1 cellular context compared by ENCODE assay signal in the genomic region with DNA sequence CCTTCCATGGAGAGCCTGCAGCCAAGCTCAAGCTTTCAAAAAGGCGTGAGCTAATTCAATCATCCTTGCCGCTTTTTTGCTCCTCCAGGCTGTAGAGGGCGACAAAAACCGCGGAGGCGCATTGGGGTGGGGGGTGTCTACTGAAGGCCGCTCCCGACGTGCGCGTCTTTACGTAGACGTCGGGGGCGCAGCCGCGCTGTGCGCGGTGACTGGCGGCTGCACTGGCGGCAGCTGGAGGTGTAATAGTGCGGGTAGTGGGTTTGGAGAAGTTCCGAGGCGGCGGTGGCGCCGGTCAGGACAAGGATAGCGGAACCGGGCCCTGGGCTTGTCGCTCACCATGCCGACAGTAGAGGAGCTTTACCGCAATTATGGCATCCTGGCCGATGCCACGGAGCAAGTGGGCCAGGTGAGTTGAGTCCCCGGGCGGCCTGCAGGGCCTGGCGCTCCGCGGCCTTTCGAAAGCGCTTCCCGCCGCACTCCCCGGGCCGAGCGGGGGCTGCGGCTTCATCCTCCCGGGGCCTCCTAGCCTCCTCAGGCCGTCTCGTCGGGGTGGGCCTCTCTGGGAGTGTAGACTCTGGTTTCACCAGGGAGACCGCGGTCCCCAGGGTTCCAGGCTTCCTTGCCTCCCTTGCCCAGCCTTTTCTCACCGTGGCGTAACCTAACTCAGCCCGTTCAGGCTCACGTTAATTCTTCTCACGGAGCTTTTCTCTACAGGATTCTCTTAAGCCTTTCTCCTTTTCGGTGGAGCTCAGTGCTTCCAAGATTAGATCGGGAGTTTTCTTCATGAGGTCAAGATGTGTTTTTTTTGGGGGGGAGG.
TF ChIP-seq lines count a peak whose summit lies in the region.

A gene (plus strand): TSS at position 206 of the 817 bp plus-strand sequence. CDS start 132 bp downstream, at position 338.

TF ChIP-seq in HepG2, 621 proteins besides CTCF, POLR2A, EP300 and RAD21 (continued from another document and continues in another):
- TF ChIP-seq MIER2 (CRISPR knock-in tag; IDR thresholded peaks at IDR 0.05), result 0 out of 2 replicates have a peak, but pooled peaks have one; percentile 46
- TF ChIP-seq, protein P1, sequence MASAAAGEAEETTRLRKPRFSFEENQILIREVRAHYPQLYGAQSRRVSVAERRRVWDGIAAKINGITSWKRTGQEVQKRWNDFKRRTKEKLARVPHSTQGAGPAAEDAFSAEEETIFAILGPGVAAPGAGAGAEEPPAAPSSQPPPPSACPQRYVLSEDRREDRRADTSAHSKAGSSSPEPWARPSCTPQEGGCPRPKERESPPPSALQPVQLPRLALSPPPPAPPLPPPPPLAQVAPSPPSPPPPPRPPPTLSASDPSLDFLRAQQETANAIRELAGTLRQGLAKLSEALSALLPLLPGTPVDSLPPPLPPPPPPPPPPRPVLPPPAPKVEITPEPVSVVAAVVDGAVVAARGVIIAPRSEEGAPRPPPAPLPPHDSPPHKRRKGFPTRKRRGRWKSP (CRISPR knock-in tag; IDR thresholded peaks at IDR 0.05), result peak; percentile 83
- TF ChIP-seq SYNCRIP (IDR thresholded peaks at IDR 0.05; ENCODE audit: insufficient read depth, low read depth, low read length), result no peak
- peak; percentile 65 for TF ChIP-seq ZNF598 (CRISPR knock-in tag; IDR thresholded peaks at IDR 0.05; ENCODE audit: borderline replicate concordance)
- no peak for TF ChIP-seq HMG20A (CRISPR knock-in tag; IDR thresholded peaks at IDR 0.05; ENCODE audit: borderline replicate concordance)
- TF ChIP-seq HES4 (CRISPR knock-in tag; IDR thresholded peaks at IDR 0.05; ENCODE audit: borderline replicate concordance), result no peak; the same call in 1 of the 2 replicates
- no peak for TF ChIP-seq ATRX (CRISPR knock-in tag; IDR thresholded peaks at IDR 0.05; ENCODE audit: borderline replicate concordance)
- TF ChIP-seq ZNF780A (CRISPR knock-in tag; IDR thresholded peaks at IDR 0.05), result no peak
- TF ChIP-seq RORA (CRISPR knock-in tag; IDR thresholded peaks at IDR 0.05), result no peak
- no peak for TF ChIP-seq RCOR2 (CRISPR knock-in tag; IDR thresholded peaks at IDR 0.05)
- TF ChIP-seq, protein P2, sequence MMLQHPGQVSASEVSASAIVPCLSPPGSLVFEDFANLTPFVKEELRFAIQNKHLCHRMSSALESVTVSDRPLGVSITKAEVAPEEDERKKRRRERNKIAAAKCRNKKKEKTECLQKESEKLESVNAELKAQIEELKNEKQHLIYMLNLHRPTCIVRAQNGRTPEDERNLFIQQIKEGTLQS (CRISPR knock-in tag; IDR thresholded peaks at IDR 0.05), result 0 out of 2 replicates have a peak, but pooled peaks have one; percentile 51
- TF ChIP-seq, protein P3, sequence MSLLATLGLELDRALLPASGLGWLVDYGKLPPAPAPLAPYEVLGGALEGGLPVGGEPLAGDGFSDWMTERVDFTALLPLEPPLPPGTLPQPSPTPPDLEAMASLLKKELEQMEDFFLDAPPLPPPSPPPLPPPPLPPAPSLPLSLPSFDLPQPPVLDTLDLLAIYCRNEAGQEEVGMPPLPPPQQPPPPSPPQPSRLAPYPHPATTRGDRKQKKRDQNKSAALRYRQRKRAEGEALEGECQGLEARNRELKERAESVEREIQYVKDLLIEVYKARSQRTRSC (CRISPR knock-in tag; IDR thresholded peaks at IDR 0.05; ENCODE audit: low read depth), result no peak; the same call in 1 of the 2 replicates
- TF ChIP-seq MAZ (IDR thresholded peaks at IDR 0.05; ENCODE audit: borderline replicate concordance, low read depth, low read length), result peak; percentile 79; the same call in 1 of the 2 replicates
- TF ChIP-seq MAZ (CRISPR knock-in tag; IDR thresholded peaks at IDR 0.05; ENCODE audit: low read depth), result peak; percentile 65; the same call in 1 of the 2 replicates
- TF ChIP-seq ZNF225 (CRISPR knock-in tag; IDR thresholded peaks at IDR 0.05), result 0 out of 2 replicates have a peak, but pooled peaks have one; percentile 51
- TF ChIP-seq MEF2D (CRISPR knock-in tag; IDR thresholded peaks at IDR 0.05), result peak; percentile 60; the same call in 1 of the 2 replicates
- no peak for TF ChIP-seq CCAR2 (optimal IDR thresholded peaks at IDR 0.05; ENCODE audit: low read depth, low read length)
- no peak for TF ChIP-seq ZNF484 (CRISPR knock-in tag; IDR thresholded peaks at IDR 0.05; ENCODE audit: borderline replicate concordance, low read depth)
- TF ChIP-seq, protein P4, sequence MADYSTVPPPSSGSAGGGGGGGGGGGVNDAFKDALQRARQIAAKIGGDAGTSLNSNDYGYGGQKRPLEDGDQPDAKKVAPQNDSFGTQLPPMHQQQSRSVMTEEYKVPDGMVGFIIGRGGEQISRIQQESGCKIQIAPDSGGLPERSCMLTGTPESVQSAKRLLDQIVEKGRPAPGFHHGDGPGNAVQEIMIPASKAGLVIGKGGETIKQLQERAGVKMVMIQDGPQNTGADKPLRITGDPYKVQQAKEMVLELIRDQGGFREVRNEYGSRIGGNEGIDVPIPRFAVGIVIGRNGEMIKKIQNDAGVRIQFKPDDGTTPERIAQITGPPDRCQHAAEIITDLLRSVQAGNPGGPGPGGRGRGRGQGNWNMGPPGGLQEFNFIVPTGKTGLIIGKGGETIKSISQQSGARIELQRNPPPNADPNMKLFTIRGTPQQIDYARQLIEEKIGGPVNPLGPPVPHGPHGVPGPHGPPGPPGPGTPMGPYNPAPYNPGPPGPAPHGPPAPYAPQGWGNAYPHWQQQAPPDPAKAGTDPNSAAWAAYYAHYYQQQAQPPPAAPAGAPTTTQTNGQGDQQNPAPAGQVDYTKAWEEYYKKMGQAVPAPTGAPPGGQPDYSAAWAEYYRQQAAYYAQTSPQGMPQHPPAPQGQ (CRISPR knock-in tag; IDR thresholded peaks at IDR 0.05; ENCODE audit: borderline replicate concordance), result no peak
- TF ChIP-seq JUN (CRISPR knock-in tag; IDR thresholded peaks at IDR 0.05), result no peak
- TF ChIP-seq, protein P5, sequence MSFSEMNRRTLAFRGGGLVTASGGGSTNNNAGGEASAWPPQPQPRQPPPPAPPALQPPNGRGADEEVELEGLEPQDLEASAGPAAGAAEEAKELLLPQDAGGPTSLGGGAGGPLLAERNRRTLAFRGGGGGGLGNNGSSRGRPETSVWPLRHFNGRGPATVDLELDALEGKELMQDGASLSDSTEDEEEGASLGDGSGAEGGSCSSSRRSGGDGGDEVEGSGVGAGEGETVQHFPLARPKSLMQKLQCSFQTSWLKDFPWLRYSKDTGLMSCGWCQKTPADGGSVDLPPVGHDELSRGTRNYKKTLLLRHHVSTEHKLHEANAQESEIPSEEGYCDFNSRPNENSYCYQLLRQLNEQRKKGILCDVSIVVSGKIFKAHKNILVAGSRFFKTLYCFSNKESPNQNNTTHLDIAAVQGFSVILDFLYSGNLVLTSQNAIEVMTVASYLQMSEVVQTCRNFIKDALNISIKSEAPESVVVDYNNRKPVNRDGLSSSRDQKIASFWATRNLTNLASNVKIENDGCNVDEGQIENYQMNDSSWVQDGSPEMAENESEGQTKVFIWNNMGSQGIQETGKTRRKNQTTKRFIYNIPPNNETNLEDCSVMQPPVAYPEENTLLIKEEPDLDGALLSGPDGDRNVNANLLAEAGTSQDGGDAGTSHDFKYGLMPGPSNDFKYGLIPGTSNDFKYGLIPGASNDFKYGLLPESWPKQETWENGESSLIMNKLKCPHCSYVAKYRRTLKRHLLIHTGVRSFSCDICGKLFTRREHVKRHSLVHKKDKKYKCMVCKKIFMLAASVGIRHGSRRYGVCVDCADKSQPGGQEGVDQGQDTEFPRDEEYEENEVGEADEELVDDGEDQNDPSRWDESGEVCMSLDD (CRISPR knock-in tag; IDR thresholded peaks at IDR 0.05; ENCODE audit: borderline replicate concordance), result peak; percentile 42; the same call in 1 of the 2 replicates
- no peak for TF ChIP-seq IRX3 (CRISPR knock-in tag; IDR thresholded peaks at IDR 0.05; ENCODE audit: borderline replicate concordance, low read depth)
- peak; percentile 76 for TF ChIP-seq TBX2 (CRISPR knock-in tag; IDR thresholded peaks at IDR 0.05; ENCODE audit: borderline replicate concordance)
- TF ChIP-seq NFE2 (CRISPR knock-in tag; IDR thresholded peaks at IDR 0.05), result no peak
- 0 out of 2 replicates have a peak, but pooled peaks have one; percentile 30 for TF ChIP-seq ONECUT2 (CRISPR knock-in tag; IDR thresholded peaks at IDR 0.05)
- no peak for TF ChIP-seq FLYWCH1 (CRISPR knock-in tag; IDR thresholded peaks at IDR 0.05)
- TF ChIP-seq ZNF766 (CRISPR knock-in tag; IDR thresholded peaks at IDR 0.05; ENCODE audit: borderline replicate concordance), result peak; percentile 81; the same call in 1 of the 2 replicates
- TF ChIP-seq FOXO1 (CRISPR knock-in tag; IDR thresholded peaks at IDR 0.05), result peak; percentile 53
- TF ChIP-seq, protein P6, sequence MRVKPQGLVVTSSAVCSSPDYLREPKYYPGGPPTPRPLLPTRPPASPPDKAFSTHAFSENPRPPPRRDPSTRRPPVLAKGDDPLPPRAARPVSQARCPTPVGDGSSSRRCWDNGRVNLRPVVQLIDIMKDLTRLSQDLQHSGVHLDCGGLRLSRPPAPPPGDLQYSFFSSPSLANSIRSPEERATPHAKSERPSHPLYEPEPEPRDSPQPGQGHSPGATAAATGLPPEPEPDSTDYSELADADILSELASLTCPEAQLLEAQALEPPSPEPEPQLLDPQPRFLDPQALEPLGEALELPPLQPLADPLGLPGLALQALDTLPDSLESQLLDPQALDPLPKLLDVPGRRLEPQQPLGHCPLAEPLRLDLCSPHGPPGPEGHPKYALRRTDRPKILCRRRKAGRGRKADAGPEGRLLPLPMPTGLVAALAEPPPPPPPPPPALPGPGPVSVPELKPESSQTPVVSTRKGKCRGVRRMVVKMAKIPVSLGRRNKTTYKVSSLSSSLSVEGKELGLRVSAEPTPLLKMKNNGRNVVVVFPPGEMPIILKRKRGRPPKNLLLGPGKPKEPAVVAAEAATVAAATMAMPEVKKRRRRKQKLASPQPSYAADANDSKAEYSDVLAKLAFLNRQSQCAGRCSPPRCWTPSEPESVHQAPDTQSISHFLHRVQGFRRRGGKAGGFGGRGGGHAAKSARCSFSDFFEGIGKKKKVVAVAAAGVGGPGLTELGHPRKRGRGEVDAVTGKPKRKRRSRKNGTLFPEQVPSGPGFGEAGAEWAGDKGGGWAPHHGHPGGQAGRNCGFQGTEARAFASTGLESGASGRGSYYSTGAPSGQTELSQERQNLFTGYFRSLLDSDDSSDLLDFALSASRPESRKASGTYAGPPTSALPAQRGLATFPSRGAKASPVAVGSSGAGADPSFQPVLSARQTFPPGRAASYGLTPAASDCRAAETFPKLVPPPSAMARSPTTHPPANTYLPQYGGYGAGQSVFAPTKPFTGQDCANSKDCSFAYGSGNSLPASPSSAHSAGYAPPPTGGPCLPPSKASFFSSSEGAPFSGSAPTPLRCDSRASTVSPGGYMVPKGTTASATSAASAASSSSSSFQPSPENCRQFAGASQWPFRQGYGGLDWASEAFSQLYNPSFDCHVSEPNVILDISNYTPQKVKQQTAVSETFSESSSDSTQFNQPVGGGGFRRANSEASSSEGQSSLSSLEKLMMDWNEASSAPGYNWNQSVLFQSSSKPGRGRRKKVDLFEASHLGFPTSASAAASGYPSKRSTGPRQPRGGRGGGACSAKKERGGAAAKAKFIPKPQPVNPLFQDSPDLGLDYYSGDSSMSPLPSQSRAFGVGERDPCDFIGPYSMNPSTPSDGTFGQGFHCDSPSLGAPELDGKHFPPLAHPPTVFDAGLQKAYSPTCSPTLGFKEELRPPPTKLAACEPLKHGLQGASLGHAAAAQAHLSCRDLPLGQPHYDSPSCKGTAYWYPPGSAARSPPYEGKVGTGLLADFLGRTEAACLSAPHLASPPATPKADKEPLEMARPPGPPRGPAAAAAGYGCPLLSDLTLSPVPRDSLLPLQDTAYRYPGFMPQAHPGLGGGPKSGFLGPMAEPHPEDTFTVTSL (CRISPR knock-in tag; IDR thresholded peaks at IDR 0.05; ENCODE audit: borderline replicate concordance), result no peak
- TF ChIP-seq CBFB (CRISPR knock-in tag; IDR thresholded peaks at IDR 0.05), result peak; percentile 75; the same call in 1 of the 2 replicates
- TF ChIP-seq CBX2 (IDR thresholded peaks at IDR 0.05; ENCODE audit: low read depth, low read length), result no peak
- no peak for TF ChIP-seq CBX2 (CRISPR knock-in tag; IDR thresholded peaks at IDR 0.05; ENCODE audit: low read depth)
- peak; percentile 72 for TF ChIP-seq KLF6 (CRISPR knock-in tag; IDR thresholded peaks at IDR 0.05)
- no peak; the same call in 1 of the 2 replicates for TF ChIP-seq MZF1 (CRISPR knock-in tag; IDR thresholded peaks at IDR 0.05; ENCODE audit: borderline replicate concordance)
- no peak for TF ChIP-seq EZH2 (conservative IDR thresholded peaks at IDR 0.05; ENCODE audit: low read depth, low read length)
- TF ChIP-seq TGIF2 (CRISPR knock-in tag; IDR thresholded peaks at IDR 0.05), result peak; percentile 63; the same call in 1 of the 2 replicates
- TF ChIP-seq ZNF343 (CRISPR knock-in tag; IDR thresholded peaks at IDR 0.05), result no peak
- no peak for TF ChIP-seq POLR2AphosphoS2 (IDR thresholded peaks at IDR 0.05; ENCODE audit: low read depth, low read length)
- TF ChIP-seq SIN3A (IDR thresholded peaks at IDR 0.05; ENCODE audit: borderline replicate concordance, low read depth, low read length), result peak; percentile 75
- no peak; the same call in 1 of the 2 replicates for TF ChIP-seq ZNF547 (CRISPR knock-in tag; IDR thresholded peaks at IDR 0.05)
- TF ChIP-seq, protein P7, sequence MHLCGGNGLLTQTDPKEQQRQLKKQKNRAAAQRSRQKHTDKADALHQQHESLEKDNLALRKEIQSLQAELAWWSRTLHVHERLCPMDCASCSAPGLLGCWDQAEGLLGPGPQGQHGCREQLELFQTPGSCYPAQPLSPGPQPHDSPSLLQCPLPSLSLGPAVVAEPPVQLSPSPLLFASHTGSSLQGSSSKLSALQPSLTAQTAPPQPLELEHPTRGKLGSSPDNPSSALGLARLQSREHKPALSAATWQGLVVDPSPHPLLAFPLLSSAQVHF (CRISPR knock-in tag; IDR thresholded peaks at IDR 0.05), result no peak
- peak; percentile 55; the same call in 1 of the 2 replicates for TF ChIP-seq ZNF451 (CRISPR knock-in tag; IDR thresholded peaks at IDR 0.05)
- 0 out of 2 replicates have a peak, but pooled peaks have one; percentile 70 for TF ChIP-seq ZNF30 (CRISPR knock-in tag; IDR thresholded peaks at IDR 0.05)
- TF ChIP-seq NR3C1 (CRISPR knock-in tag; IDR thresholded peaks at IDR 0.05), result no peak
- TF ChIP-seq KAT8 (CRISPR knock-in tag; IDR thresholded peaks at IDR 0.05), result peak; percentile 95
- TF ChIP-seq POGZ (CRISPR knock-in tag; IDR thresholded peaks at IDR 0.05), result peak; percentile 99
- 0 out of 2 replicates have a peak, but pooled peaks have one; percentile 67 for TF ChIP-seq ZFP41 (CRISPR knock-in tag; IDR thresholded peaks at IDR 0.05; ENCODE audit: borderline replicate concordance)
- TF ChIP-seq CHD4 (IDR thresholded peaks at IDR 0.05; ENCODE audit: borderline replicate concordance, low read length), result no peak
